Comparison of ENCODE assay signal across 2 cellular contexts in the genomic region with DNA sequence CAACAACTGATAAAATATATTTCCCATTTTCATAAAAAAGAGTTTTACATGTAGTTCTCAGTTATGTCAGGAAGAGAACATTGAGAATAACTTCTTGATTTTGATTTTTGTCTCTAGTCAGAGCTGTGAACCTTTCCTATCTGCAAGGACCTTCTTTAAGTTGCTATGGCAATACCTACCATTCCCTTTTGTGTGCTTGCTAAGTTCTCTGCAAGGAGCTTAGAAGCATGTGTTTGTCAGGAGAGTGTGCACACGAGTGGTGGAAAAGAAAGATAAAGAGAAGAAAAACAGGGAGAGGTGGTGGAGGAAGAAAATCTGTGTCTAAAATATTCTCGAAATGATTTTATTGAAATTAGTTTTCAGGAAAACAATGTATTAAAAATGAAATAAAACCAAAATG.
TF ChIP-seq lines count a peak whose summit lies in the region.

No MANE protein-coding gene starts in this region.

TF ChIP-seq in IMR-90, 13 proteins besides CTCF, POLR2A, EP300 and RAD21:
- TF ChIP-seq RFX5 (IDR thresholded peaks at IDR 0.05; ENCODE audit: low read depth, low read length) (no peak), CEBPB (IDR thresholded peaks at IDR 0.05; ENCODE audit: low read depth, low read length) (no peak), NFE2L2 (IDR thresholded peaks at IDR 0.05; ENCODE audit: low read depth, low read length) (no peak), FOS (IDR thresholded peaks at IDR 0.05; ENCODE audit: low read depth, low read length) (no peak), RCOR1 (IDR thresholded peaks at IDR 0.05; ENCODE audit: insufficient replicate concordance, low read length) (no peak), CHD1 (IDR thresholded peaks at IDR 0.05; ENCODE audit: low read depth, low read length) (no peak), SMC3 (IDR thresholded peaks at IDR 0.05; ENCODE audit: low read depth, low read length) (no peak), MAZ (IDR thresholded peaks at IDR 0.05; ENCODE audit: borderline replicate concordance, low read depth, low read length) (no peak), BHLHE40 (IDR thresholded peaks at IDR 0.05; ENCODE audit: low read depth, low read length) (no peak), MAFK (IDR thresholded peaks at IDR 0.05; ENCODE audit: low read depth, low read length) (no peak)
- TF ChIP-seq, protein P1, sequence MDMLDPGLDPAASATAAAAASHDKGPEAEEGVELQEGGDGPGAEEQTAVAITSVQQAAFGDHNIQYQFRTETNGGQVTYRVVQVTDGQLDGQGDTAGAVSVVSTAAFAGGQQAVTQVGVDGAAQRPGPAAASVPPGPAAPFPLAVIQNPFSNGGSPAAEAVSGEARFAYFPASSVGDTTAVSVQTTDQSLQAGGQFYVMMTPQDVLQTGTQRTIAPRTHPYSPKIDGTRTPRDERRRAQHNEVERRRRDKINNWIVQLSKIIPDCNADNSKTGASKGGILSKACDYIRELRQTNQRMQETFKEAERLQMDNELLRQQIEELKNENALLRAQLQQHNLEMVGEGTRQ (IDR thresholded peaks at IDR 0.05; ENCODE audit: low read depth, low read length): no peak
- TF ChIP-seq, protein P2, sequence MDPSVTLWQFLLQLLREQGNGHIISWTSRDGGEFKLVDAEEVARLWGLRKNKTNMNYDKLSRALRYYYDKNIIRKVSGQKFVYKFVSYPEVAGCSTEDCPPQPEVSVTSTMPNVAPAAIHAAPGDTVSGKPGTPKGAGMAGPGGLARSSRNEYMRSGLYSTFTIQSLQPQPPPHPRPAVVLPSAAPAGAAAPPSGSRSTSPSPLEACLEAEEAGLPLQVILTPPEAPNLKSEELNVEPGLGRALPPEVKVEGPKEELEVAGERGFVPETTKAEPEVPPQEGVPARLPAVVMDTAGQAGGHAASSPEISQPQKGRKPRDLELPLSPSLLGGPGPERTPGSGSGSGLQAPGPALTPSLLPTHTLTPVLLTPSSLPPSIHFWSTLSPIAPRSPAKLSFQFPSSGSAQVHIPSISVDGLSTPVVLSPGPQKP (IDR thresholded peaks at IDR 0.05; ENCODE audit: borderline replicate concordance, low read depth, low read length): no peak

TF ChIP-seq in WTC11, 78 proteins besides CTCF, POLR2A, EP300 and RAD21:
- TF ChIP-seq, protein P3, sequence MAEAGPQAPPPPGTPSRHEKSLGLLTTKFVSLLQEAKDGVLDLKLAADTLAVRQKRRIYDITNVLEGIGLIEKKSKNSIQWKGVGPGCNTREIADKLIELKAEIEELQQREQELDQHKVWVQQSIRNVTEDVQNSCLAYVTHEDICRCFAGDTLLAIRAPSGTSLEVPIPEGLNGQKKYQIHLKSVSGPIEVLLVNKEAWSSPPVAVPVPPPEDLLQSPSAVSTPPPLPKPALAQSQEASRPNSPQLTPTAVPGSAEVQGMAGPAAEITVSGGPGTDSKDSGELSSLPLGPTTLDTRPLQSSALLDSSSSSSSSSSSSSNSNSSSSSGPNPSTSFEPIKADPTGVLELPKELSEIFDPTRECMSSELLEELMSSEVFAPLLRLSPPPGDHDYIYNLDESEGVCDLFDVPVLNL (CRISPR knock-in tag; IDR thresholded peaks at IDR 0.05; ENCODE audit: borderline replicate concordance, low read depth): no peak
- TF ChIP-seq, protein P1 (CRISPR knock-in tag; IDR thresholded peaks at IDR 0.05): no peak
- TF ChIP-seq GABPB1 (CRISPR knock-in tag; IDR thresholded peaks at IDR 0.05) (no peak), ZNF219 (CRISPR knock-in tag; IDR thresholded peaks at IDR 0.05; ENCODE audit: borderline replicate concordance) (no peak), NFYB (CRISPR knock-in tag; conservative IDR thresholded peaks at IDR 0.05; ENCODE audit: low read depth) (no peak), HMGA2 (CRISPR knock-in tag; IDR thresholded peaks at IDR 0.05) (no peak), NFATC4 (CRISPR knock-in tag; IDR thresholded peaks at IDR 0.05) (no peak), SMAD3 (CRISPR knock-in tag; IDR thresholded peaks at IDR 0.05; ENCODE audit: borderline replicate concordance) (no peak), IRF2 (CRISPR knock-in tag; IDR thresholded peaks at IDR 0.05; ENCODE audit: borderline replicate concordance, low read depth) (no peak), GTF2I (CRISPR knock-in tag; conservative IDR thresholded peaks at IDR 0.05) (no peak)
- TF ChIP-seq, protein P4, sequence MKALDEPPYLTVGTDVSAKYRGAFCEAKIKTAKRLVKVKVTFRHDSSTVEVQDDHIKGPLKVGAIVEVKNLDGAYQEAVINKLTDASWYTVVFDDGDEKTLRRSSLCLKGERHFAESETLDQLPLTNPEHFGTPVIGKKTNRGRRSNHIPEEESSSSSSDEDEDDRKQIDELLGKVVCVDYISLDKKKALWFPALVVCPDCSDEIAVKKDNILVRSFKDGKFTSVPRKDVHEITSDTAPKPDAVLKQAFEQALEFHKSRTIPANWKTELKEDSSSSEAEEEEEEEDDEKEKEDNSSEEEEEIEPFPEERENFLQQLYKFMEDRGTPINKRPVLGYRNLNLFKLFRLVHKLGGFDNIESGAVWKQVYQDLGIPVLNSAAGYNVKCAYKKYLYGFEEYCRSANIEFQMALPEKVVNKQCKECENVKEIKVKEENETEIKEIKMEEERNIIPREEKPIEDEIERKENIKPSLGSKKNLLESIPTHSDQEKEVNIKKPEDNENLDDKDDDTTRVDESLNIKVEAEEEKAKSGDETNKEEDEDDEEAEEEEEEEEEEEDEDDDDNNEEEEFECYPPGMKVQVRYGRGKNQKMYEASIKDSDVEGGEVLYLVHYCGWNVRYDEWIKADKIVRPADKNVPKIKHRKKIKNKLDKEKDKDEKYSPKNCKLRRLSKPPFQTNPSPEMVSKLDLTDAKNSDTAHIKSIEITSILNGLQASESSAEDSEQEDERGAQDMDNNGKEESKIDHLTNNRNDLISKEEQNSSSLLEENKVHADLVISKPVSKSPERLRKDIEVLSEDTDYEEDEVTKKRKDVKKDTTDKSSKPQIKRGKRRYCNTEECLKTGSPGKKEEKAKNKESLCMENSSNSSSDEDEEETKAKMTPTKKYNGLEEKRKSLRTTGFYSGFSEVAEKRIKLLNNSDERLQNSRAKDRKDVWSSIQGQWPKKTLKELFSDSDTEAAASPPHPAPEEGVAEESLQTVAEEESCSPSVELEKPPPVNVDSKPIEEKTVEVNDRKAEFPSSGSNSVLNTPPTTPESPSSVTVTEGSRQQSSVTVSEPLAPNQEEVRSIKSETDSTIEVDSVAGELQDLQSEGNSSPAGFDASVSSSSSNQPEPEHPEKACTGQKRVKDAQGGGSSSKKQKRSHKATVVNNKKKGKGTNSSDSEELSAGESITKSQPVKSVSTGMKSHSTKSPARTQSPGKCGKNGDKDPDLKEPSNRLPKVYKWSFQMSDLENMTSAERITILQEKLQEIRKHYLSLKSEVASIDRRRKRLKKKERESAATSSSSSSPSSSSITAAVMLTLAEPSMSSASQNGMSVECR (CRISPR knock-in tag; IDR thresholded peaks at IDR 0.05; ENCODE audit: borderline replicate concordance): no peak
- TF ChIP-seq, protein P5, sequence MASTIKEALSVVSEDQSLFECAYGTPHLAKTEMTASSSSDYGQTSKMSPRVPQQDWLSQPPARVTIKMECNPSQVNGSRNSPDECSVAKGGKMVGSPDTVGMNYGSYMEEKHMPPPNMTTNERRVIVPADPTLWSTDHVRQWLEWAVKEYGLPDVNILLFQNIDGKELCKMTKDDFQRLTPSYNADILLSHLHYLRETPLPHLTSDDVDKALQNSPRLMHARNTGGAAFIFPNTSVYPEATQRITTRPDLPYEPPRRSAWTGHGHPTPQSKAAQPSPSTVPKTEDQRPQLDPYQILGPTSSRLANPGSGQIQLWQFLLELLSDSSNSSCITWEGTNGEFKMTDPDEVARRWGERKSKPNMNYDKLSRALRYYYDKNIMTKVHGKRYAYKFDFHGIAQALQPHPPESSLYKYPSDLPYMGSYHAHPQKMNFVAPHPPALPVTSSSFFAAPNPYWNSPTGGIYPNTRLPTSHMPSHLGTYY (CRISPR knock-in tag; IDR thresholded peaks at IDR 0.05): no peak
